ENCODE assay signal across 7 cellular contexts in the genomic region with DNA sequence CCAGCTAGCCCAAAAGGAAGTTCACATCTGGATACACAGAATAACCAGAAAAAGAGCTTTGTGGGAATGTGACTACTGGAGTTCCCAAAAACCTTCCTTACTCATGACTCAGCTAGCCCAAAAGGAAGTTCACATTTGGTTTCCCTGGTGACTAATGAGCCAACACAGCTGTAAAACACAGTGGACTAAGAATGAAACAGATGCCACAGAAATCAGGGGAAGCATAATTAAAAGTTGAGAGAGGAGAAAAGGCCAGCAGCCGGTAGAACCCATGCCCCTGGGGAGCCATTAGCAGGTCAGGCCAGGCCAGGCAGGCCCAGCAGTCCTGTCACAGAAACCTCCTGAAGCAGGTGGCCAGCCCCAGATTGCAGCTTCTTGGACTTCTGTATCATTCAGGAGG.
DNase-seq lines count a peak whose midpoint lies in the region; ATAC-seq and TF ChIP-seq lines count a peak whose summit lies in the region.

No MANE protein-coding gene starts in this region.

- H3K4me3 ChIP-seq in fibroblast of villous mesenchyme (ENCODE audit: low read depth, low read length), result no peak overlapping the region

- DNase-seq in SK-N-DZ (ENCODE audit: low spot score) (peak; percentile 49), fibroblast of villous mesenchyme (ENCODE audit: low read depth) (peak; percentile 96), pons (ENCODE audit: low spot score) (peak; percentile 37)
- no peak for DNase-seq in activated CD4-positive, CD25-positive, alpha-beta regulatory T cell treated with anti-CD3 and anti-CD28 coated beads, Interleukin-2, amount 50 U/mL, for 72 hours

- ATAC-seq in GM18861 (IDR thresholded peaks at IDR 0.05; ENCODE audit: unreplicated experiment), result peak; percentile 68
- peak; percentile 67 for ATAC-seq in HG03196 (IDR thresholded peaks at IDR 0.05; ENCODE audit: unreplicated experiment)
- ATAC-seq in GM21717 (IDR thresholded peaks at IDR 0.05; ENCODE audit: unreplicated experiment), result no peak

- no peak for TF ChIP-seq CTCF in fibroblast of villous mesenchyme (IDR thresholded peaks at IDR 0.05; ENCODE audit: insufficient read depth, low read depth, low read length)
